Comparison of ENCODE assay signal across 15 cellular contexts in genomic region chr2:207136872-207137271, GRCh38. TPM values are rescaled to one million over a fixed set of nuclear protein-coding genes. Genes with fewer than 3 reads are reported as not detected.
A peak's percentile ranks its signal among the peaks of the same experiment; 100 is the strongest.
DNase-seq lines count a peak whose midpoint lies in the region; ATAC-seq and TF ChIP-seq lines count a peak whose summit lies in the region.
"Had no signal": no experiment of that assay in that cellular context is flagged by ENCODE, and none has a peak within 500 bp of the region (broad histone marks: within the 10 kb centered on the region; RNA-seq: fewer than 3 reads in every experiment).

No MANE protein-coding gene starts in this region.

- intact Hi-C loops in heart left ventricle (cut with DNase I) (no loop called here), left cardiac atrium (cut with DNase I) (no loop called here), upper lobe of right lung (cut with DNase I) (no loop called here)

- no peak overlapping the region for H2AK5ac ChIP-seq in mesendoderm (ENCODE audit: low read length)

- H4K8ac ChIP-seq in mesendoderm (ENCODE audit: low read depth, low read length), result no peak overlapping the region

- H3K4me1 ChIP-seq in heart left ventricle (peaks cover 39 to 100% (median 92%) of the 10 kb centered on the region in 12 donors), RWPE2 (ENCODE audit: insufficient read depth, poor library complexity, severe bottlenecking) (peaks cover 87% of the 10 kb centered on the region), mesendoderm (ENCODE audit: control insufficient read depth, low read depth, low read length) (peaks cover 29% of the 10 kb centered on the region), upper lobe of right lung (peaks cover 78% of the 10 kb centered on the region)

- H2BK5ac ChIP-seq in mesendoderm (ENCODE audit: low read length), result peak overlapping the region; percentile 20

- H2BK120ac ChIP-seq in mesendoderm (ENCODE audit: low read depth, low read length), result no peak overlapping the region

- ATAC-seq in heart left ventricle, result no peak
- no peak for ATAC-seq in left cardiac atrium
- no peak for ATAC-seq in RWPE2 (ENCODE audit: low read depth)
- no peak for ATAC-seq in upper lobe of right lung
- ATAC-seq in GM21723 (IDR thresholded peaks at IDR 0.05; ENCODE audit: unreplicated experiment), result no peak
- ATAC-seq: effector memory CD8-positive, alpha-beta T cell; left colon had no signal

- H3K18ac ChIP-seq in mesendoderm (ENCODE audit: low read length), result peak overlapping the region; percentile 47

- H3K4me2 ChIP-seq in mesendoderm (ENCODE audit: low read length), result no peak overlapping the region

- no peaks in the 10 kb centered on the region for H3K36me3 ChIP-seq in heart left ventricle
- peaks cover 90% of the 10 kb centered on the region for H3K36me3 ChIP-seq in RWPE2 (ENCODE audit: low read depth)
- no peaks in the 10 kb centered on the region for H3K36me3 ChIP-seq in mesendoderm (ENCODE audit: control insufficient read depth, insufficient read depth, low read length)
- H3K36me3 ChIP-seq in upper lobe of right lung, result no peaks in the 10 kb centered on the region
- H3K36me3 ChIP-seq: ovary had no signal

- H3K79me2 ChIP-seq in mesendoderm (ENCODE audit: control insufficient read depth, insufficient read depth, low read length), result peaks cover 82% of the 10 kb centered on the region

- DNase-seq in heart left ventricle, result no peak
- no peak for DNase-seq in left cardiac atrium
- DNase-seq in RWPE2 (ENCODE audit: low spot score), result no peak
- no peak for DNase-seq in mesendoderm
- DNase-seq in upper lobe of right lung, result no peak
- DNase-seq in GOT3 (lab: John Stamatoyannopoulos, UW), result no peak
- no peak for DNase-seq in activated CD4-positive, CD25-positive, alpha-beta regulatory T cell treated with anti-CD3 and anti-CD28 coated beads, Interleukin-2, amount 50 U/mL, for 72 hours
- DNase-seq: activated CD4-positive, alpha-beta T cell treated with anti-CD3 and anti-CD28 coated beads, Interleukin-2, amount 10 ng/mL, durations not matched to agents 7 days and 5 days; AML-193; effector memory CD8-positive, alpha-beta T cell; Kasumi-1; left colon; ovary had no signal

- no peak for TF ChIP-seq CTCF in heart left ventricle (IDR thresholded peaks at IDR 0.05)
- no peak for TF ChIP-seq CTCF in RWPE2 (IDR thresholded peaks at IDR 0.05; ENCODE audit: poor library complexity, severe bottlenecking)
- no peak for TF ChIP-seq CTCF in upper lobe of right lung (IDR thresholded peaks at IDR 0.05)

- H3K27ac ChIP-seq in heart left ventricle (peak overlapping the region in 10 of 12 donors; percentile 20 to 91 (median 82)), RWPE2 (ENCODE audit: poor library complexity, severe bottlenecking) (peak overlapping the region; percentile 88), mesendoderm (ENCODE audit: low read depth, low read length) (peak overlapping the region; percentile 2), upper lobe of right lung (peak overlapping the region; percentile 39)
- H3K27ac ChIP-seq: ovary had no signal

- no peaks in the 10 kb centered on the region for H3K9me3 ChIP-seq in heart left ventricle
- H3K9me3 ChIP-seq in RWPE2 (ENCODE audit: severe bottlenecking), result no peaks in the 10 kb centered on the region
- no peaks in the 10 kb centered on the region for H3K9me3 ChIP-seq in upper lobe of right lung
- H3K9me3 ChIP-seq: ovary had no signal

- H3K27me3 ChIP-seq in heart left ventricle (no peaks in the 10 kb centered on the region), RWPE2 (ENCODE audit: insufficient read depth, poor library complexity, severe bottlenecking) (no peaks in the 10 kb centered on the region), mesendoderm (ENCODE audit: insufficient read depth, low read length, poor library complexity) (no peaks in the 10 kb centered on the region), upper lobe of right lung (no peaks in the 10 kb centered on the region)
- H3K27me3 ChIP-seq: ovary had no signal

- H2BK15ac ChIP-seq in mesendoderm (replicated peaks; ENCODE audit: low read depth), result no peak overlapping the region

- H4K5ac ChIP-seq in mesendoderm (ENCODE audit: low read length), result no peak overlapping the region

- peak overlapping the region; percentile 6 for H3K9ac ChIP-seq in mesendoderm (ENCODE audit: low read length)

- H3K56ac ChIP-seq in mesendoderm (ENCODE audit: low read length), result peak overlapping the region; percentile 56

- H3K23ac ChIP-seq in mesendoderm (ENCODE audit: low read length), result no peak overlapping the region

- H3K4ac ChIP-seq in mesendoderm (ENCODE audit: low read depth, low read length), result no peak overlapping the region

- TF ChIP-seq POLR2A in heart left ventricle (IDR thresholded peaks at IDR 0.05), result no peak

- 80 to 95% (median 87%) methylated on average over 2 of the region's 2 CpGs for WGBS in heart left ventricle, 4 donors
- no CpG with 5 or more reads among the region's 2 CpGs for WGBS in mesendoderm (ENCODE audit: extremely low coverage, insufficient coverage, low lambda C conversion rate)

- H3K79me1 ChIP-seq in mesendoderm (ENCODE audit: low read length), result peaks cover 26% of the 10 kb centered on the region

- H3K4me3 ChIP-seq in heart left ventricle, result no peak overlapping the region
- H3K4me3 ChIP-seq in RWPE2 (ENCODE audit: severe bottlenecking), result no peak overlapping the region
- no peak overlapping the region for H3K4me3 ChIP-seq in mesendoderm (ENCODE audit: low read length)
- H3K4me3 ChIP-seq in upper lobe of right lung, result no peak overlapping the region
- H3K4me3 ChIP-seq: GM12878, ovary had no signal

RNA-seq across cellular contexts. Expression of gene KLF7, which starts 28.9 kb away (rescaled TPM):
- total RNA-seq in heart left ventricle (10 to 100 TPM; 23.9 to 49.8 (median 27.3) TPM), left cardiac atrium (10 to 100 TPM; 22.1 to 31.8 TPM), upper lobe of right lung (62.1 TPM)
- 10 to 100 TPM in 1 of 2 donors, 1 to 10 TPM in 1; 5.0 to 11.7 TPM for polyA plus RNA-seq in heart left ventricle
- polyA plus RNA-seq in mesendoderm (2013, experiment 1 of 2), result 44.5 TPM
- 41.8 TPM for polyA plus RNA-seq in mesendoderm (2013, experiment 2 of 2)

Comparison
In these comparisons a context has a peak if more than half of its experiments do, and no peak if none do; other contexts are left out.
1. H3K27ac ChIP-seq: peak in every context shown above with its lines; median percentile 88 in RWPE2; 82 in heart left ventricle; 39 in upper lobe of right lung; 2 in mesendoderm.